Comparison of ENCODE assay signal across 8 cellular contexts in genomic region chrX:74925210-74926088, GRCh38. TPM values are rescaled to one million over a fixed set of nuclear protein-coding genes. Genes with fewer than 3 reads are reported as not detected.
DNase-seq lines count a peak whose midpoint lies in the region; ATAC-seq and TF ChIP-seq lines count a peak whose summit lies in the region.

NEXMIF (minus strand) TSS chrX:74925452.

- peak within 1 kb of the TSS; percentile 81 to 93 (median 89) for H3K4me3 Mint-ChIP-seq in nephron

- no peaks in the 10 kb centered on the region for H3K27me3 ChIP-seq in vagina

- no peaks in the 10 kb centered on the region for H3K36me3 ChIP-seq in vagina

- no peak for TF ChIP-seq POLR2A in vagina (IDR thresholded peaks at IDR 0.05)

- intact Hi-C loops in vagina (cut with DNase I): no loop called here

- peak within 1 kb of the TSS; percentile 18 for H3K27ac ChIP-seq in vagina

- H3K27ac Mint-ChIP-seq in nephron: peak within 1 kb of the TSS; percentile 38 to 72 (median 66)

- H3K36me3 Mint-ChIP-seq in nephron (ENCODE audit: low read depth): no peaks in the 10 kb centered on the region

- TF ChIP-seq CTCF in WI38 (IDR thresholded peaks at IDR 0.05; ENCODE audit: low read depth, low read length): no peak
- no peak for TF ChIP-seq CTCF in epithelial cell of proximal tubule (conservative IDR thresholded peaks at IDR 0.05; ENCODE audit: low read depth, low read length)
- peak in 2 of 3 experiments; percentile 14 to 30 for TF ChIP-seq CTCF in nephron (IDR thresholded peaks at IDR 0.05; ENCODE audit: unreplicated experiment in 3 of 3)
- no peak for TF ChIP-seq CTCF in vagina (IDR thresholded peaks at IDR 0.05)

- H3K9me3 ChIP-seq in vagina: no peaks in the 10 kb centered on the region

- ATAC-seq in GM19438 (IDR thresholded peaks at IDR 0.05; ENCODE audit: low read depth, unreplicated experiment) (peak; percentile 52), HG03520 (IDR thresholded peaks at IDR 0.05; ENCODE audit: unreplicated experiment) (peak; percentile 61)

- H3K4me1 ChIP-seq in vagina: no peaks in the 10 kb centered on the region

- H3K4me3 ChIP-seq in WI38 (ENCODE audit: low read depth, low read length) (peak within 1 kb of the TSS; percentile 34), epithelial cell of proximal tubule (ENCODE audit: low read depth, low read length) (peak within 1 kb of the TSS; percentile 48), vagina (peak within 1 kb of the TSS; percentile 43)

- peaks cover 60% of the 10 kb centered on the region for H3K27me3 Mint-ChIP-seq in nephron (ENCODE audit: low read depth)

- no peaks in the 10 kb centered on the region for H3K4me1 Mint-ChIP-seq in nephron

- DNase-seq in DMS53 (lab: John Stamatoyannopoulos, UW): peak; percentile 85
- no peak for DNase-seq in epithelial cell of proximal tubule (ENCODE audit: low read depth)
- no peak for DNase-seq in vagina (ENCODE audit: extremely low spot score in 2 of 2)
- no peak for DNase-seq in effector CD8-positive, alpha-beta T cell (lab: John Stamatoyannopoulos, UW)

- H3K9me3 Mint-ChIP-seq in nephron: peaks cover 10% of the 10 kb centered on the region

RNA-seq across cellular contexts. Expression of gene NEXMIF, which starts in this region (rescaled TPM):
- under 0.01 and 0.07 TPM in 2 replicates for total RNA-seq in epithelial cell of proximal tubule
- 0.98 TPM for total RNA-seq in vagina

Comparison
In these comparisons a context has a peak if more than half of its experiments do, and no peak if none do; other contexts are left out.
1. CTCF ChIP-seq: peak in nephron (2 of 3); none in WI38 (single experiment), epithelial cell of proximal tubule (single experiment) and vagina (0 of 3).
2. Peak in every context shown above with its lines, with median percentiles within 50 percentile points of each other: H3K4me3 ChIP-seq.